17 cellular contexts compared by ENCODE assay signal in the genomic region with DNA sequence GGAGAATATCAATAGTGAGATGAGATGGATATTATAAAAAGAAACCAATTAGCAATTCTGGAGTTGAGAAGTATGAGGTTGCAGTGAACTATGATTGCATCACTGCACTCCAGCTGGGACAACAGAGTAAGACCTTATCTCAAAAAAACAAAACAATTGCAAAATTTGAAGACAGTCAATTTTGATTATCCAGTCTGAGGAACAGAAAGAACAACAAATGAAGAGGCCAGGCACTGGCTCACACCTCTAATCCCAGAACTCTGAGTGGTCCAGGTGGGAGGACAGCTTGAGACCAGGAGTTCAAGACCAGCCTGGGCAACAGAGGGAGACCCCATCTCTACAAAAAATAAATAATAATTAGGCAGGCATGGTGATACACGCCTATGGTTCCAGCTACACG. TPM values are rescaled to one million over a fixed set of nuclear protein-coding genes. Genes with fewer than 3 reads are reported as not detected.
A peak's percentile ranks its signal among the peaks of the same experiment; 100 is the strongest.
DNase-seq lines count a peak whose midpoint lies in the region; ATAC-seq, FAIRE-seq and TF ChIP-seq lines count a peak whose summit lies in the region.
"Had no signal": no experiment of that assay in that cellular context is flagged by ENCODE, and none has a peak within 500 bp of the region (broad histone marks: within the 10 kb centered on the region; RNA-seq: fewer than 3 reads in every experiment).

No MANE protein-coding gene starts in this region.

- peak overlapping the region; percentile 47 for H3K4me3 Mint-ChIP-seq in MCF 10A (ENCODE audit: unreplicated experiment)
- no peak overlapping the region for H3K4me3 Mint-ChIP-seq in activated T-helper 1 cell treated with anti-CD3 and anti-CD28 coated beads, Interleukin-12 subunit alpha, Interleukin-12 subunit beta, Interleukin-2, Interleukin-4 antibody, amounts not matched to agents 30 ng/mL and 10 ng/mL and 1 ng/mL, durations not matched to agents 14 hours and 24 hours and 36 hours
- H3K4me3 Mint-ChIP-seq: B cell had no signal

- no peaks in the 10 kb centered on the region for H3K36me3 ChIP-seq in breast epithelium
- H3K36me3 ChIP-seq: transverse colon had no signal

- no peaks in the 10 kb centered on the region for H3K27me3 Mint-ChIP-seq in MCF 10A (ENCODE audit: insufficient read depth, unreplicated experiment)
- H3K27me3 Mint-ChIP-seq in activated T-helper 1 cell treated with anti-CD3 and anti-CD28 coated beads, Interleukin-12 subunit alpha, Interleukin-12 subunit beta, Interleukin-2, Interleukin-4 antibody, amounts not matched to agents 30 ng/mL and 10 ng/mL and 1 ng/mL, durations not matched to agents 14 hours and 24 hours and 36 hours (ENCODE audit: insufficient read depth): no peaks in the 10 kb centered on the region
- H3K27me3 Mint-ChIP-seq: B cell, progenitor cell of endocrine pancreas had no signal

- peak; percentile 30 for DNase-seq in MCF 10A (ENCODE audit: unreplicated experiment)
- DNase-seq in breast epithelium (ENCODE audit: low spot score in 2 of 2): no peak
- no peak for DNase-seq in activated T-helper 1 cell treated with anti-CD3 and anti-CD28 coated beads, Interleukin-12 subunit alpha, Interleukin-12 subunit beta, Interleukin-2, Interleukin-4 antibody, amounts not matched to agents 30 ng/mL and 10 ng/mL and 1 ng/mL, durations not matched to agents 14 hours and 24 hours and 36 hours (ENCODE audit: low spot score)
- peak; percentile 79 for DNase-seq in fibroblast of pulmonary artery (ENCODE audit: low read depth)
- no peak for DNase-seq in urothelium cell line (ENCODE audit: low spot score)
- no peak for DNase-seq in DMS153 (lab: John Stamatoyannopoulos, UW)
- DNase-seq in Kasumi-1 (lab: John Stamatoyannopoulos, UW): no peak
- DNase-seq: activated CD4-positive, alpha-beta T cell treated with anti-CD3 and anti-CD28 coated beads, Interleukin-2, amount 50 U/mL, for 48 hours; activated gamma-delta T cell treated with Interleukin-2 at 50 U/mL for 16 hours; cerebellar nuclear complex; immature natural killer cell; NCI-H1417; NCI-H524 treated with DMSO at 0.1 percent for 48 hours; transverse colon had no signal

- peak overlapping the region; percentile 50 for H3K27ac Mint-ChIP-seq in MCF 10A (ENCODE audit: low read depth, unreplicated experiment)
- peak overlapping the region; percentile 42 for H3K27ac Mint-ChIP-seq in activated T-helper 1 cell treated with anti-CD3 and anti-CD28 coated beads, Interleukin-12 subunit alpha, Interleukin-12 subunit beta, Interleukin-2, Interleukin-4 antibody, amounts not matched to agents 30 ng/mL and 10 ng/mL and 1 ng/mL, durations not matched to agents 14 hours and 24 hours and 36 hours
- H3K27ac Mint-ChIP-seq: B cell had no signal

- H3K4me3 ChIP-seq in breast epithelium: no peak overlapping the region
- no peak overlapping the region for H3K4me3 ChIP-seq in fibroblast of pulmonary artery (replicated peaks; ENCODE audit: low read depth, low read length)
- H3K4me3 ChIP-seq: transverse colon had no signal

- no peak for ATAC-seq in GM18907 (IDR thresholded peaks at IDR 0.05; ENCODE audit: unreplicated experiment)

- intact Hi-C loops in MCF 10A (cut with micrococcal nuclease) (loop anchor here (2.0 kb wide), 1 partner anchor 36 kb away; a partner anchor contains a TSS), breast epithelium (cut with DNase I; ENCODE audit: low total_unique reads) (no loop called here)
- intact Hi-C loops in activated T-helper 1 cell treated with anti-CD3 and anti-CD28 coated beads, Interleukin-12 subunit alpha, Interleukin-12 subunit beta, Interleukin-2, Interleukin-4 antibody, amounts not matched to agents 30 ng/mL and 10 ng/mL and 1 ng/mL, durations not matched to agents 14 hours and 24 hours and 36 hours (cut with micrococcal nuclease): no loop called here

- peaks cover 4% of the 10 kb centered on the region for H3K36me3 Mint-ChIP-seq in MCF 10A (ENCODE audit: insufficient read depth, unreplicated experiment)
- peaks cover 7% of the 10 kb centered on the region for H3K36me3 Mint-ChIP-seq in activated T-helper 1 cell treated with anti-CD3 and anti-CD28 coated beads, Interleukin-12 subunit alpha, Interleukin-12 subunit beta, Interleukin-2, Interleukin-4 antibody, amounts not matched to agents 30 ng/mL and 10 ng/mL and 1 ng/mL, durations not matched to agents 14 hours and 24 hours and 36 hours (ENCODE audit: low read depth)
- H3K36me3 Mint-ChIP-seq: immature natural killer cell had no signal

- peak; percentile 20 for FAIRE-seq in urothelium cell line (lab: Jason Lieb, UNC)

- H3K4me1 ChIP-seq in breast epithelium: no peaks in the 10 kb centered on the region

- H3K9me3 Mint-ChIP-seq in MCF 10A (ENCODE audit: unreplicated experiment): no peaks in the 10 kb centered on the region
- H3K9me3 Mint-ChIP-seq in activated T-helper 1 cell treated with anti-CD3 and anti-CD28 coated beads, Interleukin-12 subunit alpha, Interleukin-12 subunit beta, Interleukin-2, Interleukin-4 antibody, amounts not matched to agents 30 ng/mL and 10 ng/mL and 1 ng/mL, durations not matched to agents 14 hours and 24 hours and 36 hours: peaks cover 5% of the 10 kb centered on the region
- H3K9me3 Mint-ChIP-seq: immature natural killer cell had no signal

- TF ChIP-seq CTCF in MCF 10A (IDR thresholded peaks at IDR 0.05; ENCODE audit: unreplicated experiment): no peak
- TF ChIP-seq CTCF in breast epithelium (IDR thresholded peaks at IDR 0.05): no peak
- no peak for TF ChIP-seq CTCF in fibroblast of pulmonary artery (IDR thresholded peaks at IDR 0.05; ENCODE audit: low read length, missing control alignments)

- TF ChIP-seq POLR2A in breast epithelium (IDR thresholded peaks at IDR 0.05): no peak

- no TSS peak for BruUV-seq in MCF 10A (replicated peaks; lab: Mats Ljungman, UMichigan)

- POLR2A ChIA-PET in MCF 10A (lab: Yijun Ruan, JAX): interaction anchor here (0.6 to 7.6 kb wide), 8 partner anchors 15 to 265 kb away, joined by 3 to 163 read pairs (median 4); a partner anchor contains a TSS

- peaks cover 33% of the 10 kb centered on the region for H3K4me1 Mint-ChIP-seq in MCF 10A (ENCODE audit: insufficient read depth, unreplicated experiment)
- peaks cover 31% of the 10 kb centered on the region for H3K4me1 Mint-ChIP-seq in activated T-helper 1 cell treated with anti-CD3 and anti-CD28 coated beads, Interleukin-12 subunit alpha, Interleukin-12 subunit beta, Interleukin-2, Interleukin-4 antibody, amounts not matched to agents 30 ng/mL and 10 ng/mL and 1 ng/mL, durations not matched to agents 14 hours and 24 hours and 36 hours (ENCODE audit: low read depth)

- H3K9me3 ChIP-seq in breast epithelium: no peaks in the 10 kb centered on the region
- H3K9me3 ChIP-seq: transverse colon had no signal

- CTCF ChIA-PET in MCF 10A (lab: Yijun Ruan, JAX): interaction anchor here (0.6 to 1.5 kb wide), 6 partner anchors 9 to 317 kb away, joined by 3 to 7 read pairs (median 4); no protein-coding TSS in a partner anchor

- no peaks in the 10 kb centered on the region for H3K27me3 ChIP-seq in breast epithelium
- H3K27me3 ChIP-seq: transverse colon had no signal

- H3K27ac ChIP-seq in breast epithelium: peak overlapping the region in 1 of 2 donors; percentile 42
- H3K27ac ChIP-seq: transverse colon had no signal

RNA-seq across cellular contexts. Expression of a gene that starts 35.0 kb away (rescaled TPM):
- 52.2 and 62.9 TPM in 2 replicates for total RNA-seq in MCF 10A (2022)
- 10 to 100 TPM; 66.2 to 95.1 (median 69.1) TPM for total RNA-seq in breast epithelium
- 30.5 and 31.2 TPM in 2 replicates for total RNA-seq in activated T-helper 1 cell treated with anti-CD3 and anti-CD28 coated beads, Interleukin-12 subunit alpha, Interleukin-12 subunit beta, Interleukin-2, Interleukin-4 antibody, amounts not matched to agents 30 ng/mL and 10 ng/mL and 1 ng/mL, durations not matched to agents 14 hours and 24 hours and 36 hours

Comparison
In these comparisons a context has a peak if more than half of its experiments do, and no peak if none do; other contexts are left out.
1. DNase-seq: peak in MCF 10A (single experiment) and fibroblast of pulmonary artery (single experiment); none in breast epithelium (0 of 2), activated T-helper 1 cell treated with anti-CD3 and anti-CD28 coated beads, Interleukin-12 subunit alpha, Interleukin-12 subunit beta, Interleukin-2, Interleukin-4 antibody, amounts not matched to agents 30 ng/mL and 10 ng/mL and 1 ng/mL, durations not matched to agents 14 hours and 24 hours and 36 hours (single experiment), urothelium cell line (single experiment), DMS153 (single experiment) and Kasumi-1 (0 of 2).